Comparison of ENCODE assay signal across 9 cellular contexts in the genomic region with DNA sequence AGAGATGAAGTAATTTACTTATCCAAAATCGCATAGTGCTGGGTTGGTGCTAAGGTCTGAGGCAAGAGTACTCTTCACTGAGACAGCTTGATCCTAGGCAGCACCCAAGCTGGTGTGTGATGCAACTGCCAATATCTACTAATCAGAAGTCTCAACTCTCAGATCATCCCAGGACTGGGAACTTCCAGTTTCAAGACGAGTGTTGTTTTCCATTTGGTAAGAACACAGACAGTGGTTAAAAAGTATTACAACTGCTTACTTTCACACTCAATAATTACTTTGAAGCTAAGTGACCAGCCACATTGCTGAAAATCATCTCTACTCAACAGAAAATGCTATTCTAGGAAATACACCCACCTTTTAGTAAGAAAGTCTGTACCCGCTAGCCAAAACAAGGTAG. TPM values are rescaled to one million over a fixed set of nuclear protein-coding genes. Genes with fewer than 3 reads are reported as not detected.
DNase-seq lines count a peak whose midpoint lies in the region; ATAC-seq and TF ChIP-seq lines count a peak whose summit lies in the region.
"Had no signal": no experiment of that assay in that cellular context is flagged by ENCODE, and none has a peak within 500 bp of the region (broad histone marks: within the 10 kb centered on the region; RNA-seq: fewer than 3 reads in every experiment).

No MANE protein-coding gene starts in this region.

- no peak overlapping the region for H3K27ac Mint-ChIP-seq in glutamatergic neuron (ENCODE audit: unreplicated experiment)

- no peak overlapping the region for H3K4me3 ChIP-seq in cardiac fibroblast (replicated peaks in 1 of 2; ENCODE audit: low read depth in 2 of 2, low read length in 2 of 2)

- H3K4me1 Mint-ChIP-seq in glutamatergic neuron (ENCODE audit: low read depth, unreplicated experiment): peaks cover 20% of the 10 kb centered on the region

- H3K9me3 Mint-ChIP-seq in glutamatergic neuron (ENCODE audit: unreplicated experiment): no peaks in the 10 kb centered on the region

- H3K36me3 Mint-ChIP-seq in glutamatergic neuron (ENCODE audit: unreplicated experiment): no peaks in the 10 kb centered on the region

- DNase-seq in Ammon's horn (ENCODE audit: low spot score) (peak; percentile 39), cardiac fibroblast (ENCODE audit: low read depth in 2 of 2) (peak; percentile 25 to 39), NCI-H1436 (lab: John Stamatoyannopoulos, UW) (no peak), glutamatergic neuron (no peak), NCI-H128 (lab: John Stamatoyannopoulos, UW; ENCODE audit: unreplicated experiment) (no peak), H4 (ENCODE audit: low spot score) (no peak)
- DNase-seq: DMS53 had no signal

- ATAC-seq in GM19395 (IDR thresholded peaks at IDR 0.05; ENCODE audit: unreplicated experiment) (peak; percentile 82), HG03432 (IDR thresholded peaks at IDR 0.05; ENCODE audit: unreplicated experiment) (peak; percentile 76)

- TF ChIP-seq CTCF in cardiac fibroblast (IDR thresholded peaks at IDR 0.05; ENCODE audit: low read depth, low read length) (no peak), glutamatergic neuron (IDR thresholded peaks at IDR 0.05; ENCODE audit: partially characterized antibody, unreplicated experiment) (no peak)

- no peaks in the 10 kb centered on the region for H3K27me3 Mint-ChIP-seq in glutamatergic neuron (ENCODE audit: unreplicated experiment)

- no peak overlapping the region for H3K4me3 Mint-ChIP-seq in glutamatergic neuron (ENCODE audit: unreplicated experiment)

RNA-seq across cellular contexts. Expression of a gene that starts 45.3 kb away (rescaled TPM):
- total RNA-seq in glutamatergic neuron (ENCODE audit: unreplicated experiment): 110 TPM
- 56.3 and 56.5 TPM in 2 replicates for total RNA-seq in H4 (2014; rRNA removed; shearing (Covaris generic))

Comparison
In these comparisons a context has a peak if more than half of its experiments do, and no peak if none do; other contexts are left out.
1. DNase-seq: peak in Ammon's horn (single experiment) and cardiac fibroblast (2 of 2); none in NCI-H1436 (single experiment), glutamatergic neuron (single experiment), NCI-H128 (single experiment) and H4 (single experiment).